ENCODE assay signal across 1 cellular context in genomic region chr6:34941421-34941820, GRCh38.
TF ChIP-seq lines count a peak whose summit lies in the region.

No MANE protein-coding gene starts in this region.

TF ChIP-seq in K562, 482 proteins besides CTCF, POLR2A, EP300 and RAD21:
- TF ChIP-seq C11orf30 (IDR thresholded peaks at IDR 0.05; ENCODE audit: low read depth) = peak; percentile 94
- no peak for TF ChIP-seq PURB (CRISPR knock-in tag; IDR thresholded peaks at IDR 0.05; ENCODE audit: low read depth)
- no peak for TF ChIP-seq SPI1 (IDR thresholded peaks at IDR 0.05; ENCODE audit: borderline replicate concordance, low read depth, low read length)
- peak; percentile 96 for TF ChIP-seq MAFK (IDR thresholded peaks at IDR 0.05; ENCODE audit: low read length)
- peak; percentile 97 for TF ChIP-seq MAFF (IDR thresholded peaks at IDR 0.05; ENCODE audit: low read length)
- peak; percentile 94 for TF ChIP-seq MAFG (tag; conservative IDR thresholded peaks at IDR 0.05)
- TF ChIP-seq GABPB1 (CRISPR knock-in tag; IDR thresholded peaks at IDR 0.05) = no peak
- peak; percentile 97 for TF ChIP-seq ZNF316 (IDR thresholded peaks at IDR 0.05)
- TF ChIP-seq DDX20 (tag; IDR thresholded peaks at IDR 0.05; ENCODE audit: low read depth) = no peak
